In genomic region chr20:50187403-50188051, GRCh38 we compare ENCODE assay signal across 1 cellular context.
TF ChIP-seq lines count a peak whose summit lies in the region.

No MANE protein-coding gene starts in this region.

TF ChIP-seq in HepG2, 621 proteins besides CTCF, POLR2A, EP300 and RAD21 (continued from another document and continues in another):
- TF ChIP-seq AKNA (CRISPR knock-in tag; IDR thresholded peaks at IDR 0.05; ENCODE audit: borderline replicate concordance) (no peak), MAFG (CRISPR knock-in tag; IDR thresholded peaks at IDR 0.05) (no peak), ZNF773 (CRISPR knock-in tag; IDR thresholded peaks at IDR 0.05; ENCODE audit: borderline replicate concordance) (no peak), ARNT (IDR thresholded peaks at IDR 0.05) (no peak), ZNF567 (CRISPR knock-in tag; IDR thresholded peaks at IDR 0.05; ENCODE audit: borderline replicate concordance) (0 out of 2 replicates have a peak, but pooled peaks have one; percentile 14), E2F5 (CRISPR knock-in tag; conservative IDR thresholded peaks at IDR 0.05) (no peak), ZNF570 (CRISPR knock-in tag; IDR thresholded peaks at IDR 0.05; ENCODE audit: borderline replicate concordance) (no peak), BATF2 (CRISPR knock-in tag; IDR thresholded peaks at IDR 0.05) (no peak), FOXA1 (IDR thresholded peaks at IDR 0.05) (no peak), FOXA1 (CRISPR knock-in tag; IDR thresholded peaks at IDR 0.05) (peak; percentile 48; the same call in 1 of the 2 replicates), ZNF713 (CRISPR knock-in tag; IDR thresholded peaks at IDR 0.05) (no peak), GPN1 (CRISPR knock-in tag; IDR thresholded peaks at IDR 0.05; ENCODE audit: borderline replicate concordance) (no peak), HINFP (CRISPR knock-in tag; IDR thresholded peaks at IDR 0.05; ENCODE audit: low read depth) (0 out of 2 replicates have a peak, but pooled peaks have one; percentile 3), ZNF746 (CRISPR knock-in tag; IDR thresholded peaks at IDR 0.05) (peak; percentile 72; the same call in 1 of the 2 replicates), MBNL3 (CRISPR knock-in tag; conservative IDR thresholded peaks at IDR 0.05) (no peak), ZNF770 (CRISPR knock-in tag; IDR thresholded peaks at IDR 0.05) (no peak), ZNF501 (CRISPR knock-in tag; IDR thresholded peaks at IDR 0.05) (no peak), GTF3A (CRISPR knock-in tag; conservative IDR thresholded peaks at IDR 0.05) (no peak), ZSCAN30 (CRISPR knock-in tag; IDR thresholded peaks at IDR 0.05) (no peak), ZBTB42 (CRISPR knock-in tag; IDR thresholded peaks at IDR 0.05) (no peak), TSC22D2 (CRISPR knock-in tag; IDR thresholded peaks at IDR 0.05; ENCODE audit: borderline replicate concordance) (no peak), ZBTB43 (CRISPR knock-in tag; conservative IDR thresholded peaks at IDR 0.05) (0 out of 2 replicates have a peak, but pooled peaks have one; percentile 13), CENPT (CRISPR knock-in tag; IDR thresholded peaks at IDR 0.05; ENCODE audit: low read depth) (no peak), TEF (CRISPR knock-in tag; IDR thresholded peaks at IDR 0.05) (0 out of 2 replicates have a peak, but pooled peaks have one; percentile 64), FOXM1 (CRISPR knock-in tag; IDR thresholded peaks at IDR 0.05) (no peak), MIER3 (CRISPR knock-in tag; IDR thresholded peaks at IDR 0.05; ENCODE audit: borderline replicate concordance) (peak; percentile 12; the same call in 1 of the 2 replicates), ZNF296 (CRISPR knock-in tag; conservative IDR thresholded peaks at IDR 0.05) (no peak; the same call in 1 of the 2 replicates), ZNF776 (CRISPR knock-in tag; IDR thresholded peaks at IDR 0.05) (no peak), NAIF1 (CRISPR knock-in tag; IDR thresholded peaks at IDR 0.05; ENCODE audit: borderline replicate concordance) (no peak), ARNTL (CRISPR knock-in tag; IDR thresholded peaks at IDR 0.05) (no peak), CBFB (CRISPR knock-in tag; IDR thresholded peaks at IDR 0.05) (no peak; the same call in 1 of the 2 replicates), ATF4 (CRISPR knock-in tag; IDR thresholded peaks at IDR 0.05) (peak in 1 of 2 experiments; percentile 89; a peak in 2 of 4 replicates), KLF12 (CRISPR knock-in tag; IDR thresholded peaks at IDR 0.05; ENCODE audit: borderline replicate concordance) (no peak), SNRNP70 (IDR thresholded peaks at IDR 0.05; ENCODE audit: low read depth, low read length) (no peak), TERF1 (CRISPR knock-in tag; IDR thresholded peaks at IDR 0.05) (0 out of 2 replicates have a peak, but pooled peaks have one; percentile 67), ZBTB26 (CRISPR knock-in tag; IDR thresholded peaks at IDR 0.05; ENCODE audit: borderline replicate concordance) (no peak), ZNF883 (CRISPR knock-in tag; IDR thresholded peaks at IDR 0.05; ENCODE audit: not compliant biosample characterization) (no peak), ZNF792 (CRISPR knock-in tag; IDR thresholded peaks at IDR 0.05) (no peak), XBP1 (CRISPR knock-in tag; IDR thresholded peaks at IDR 0.05) (no peak), ZNF230 (CRISPR knock-in tag; IDR thresholded peaks at IDR 0.05) (no peak), ZNF17 (CRISPR knock-in tag; IDR thresholded peaks at IDR 0.05) (no peak), PAWR (CRISPR knock-in tag; IDR thresholded peaks at IDR 0.05; ENCODE audit: borderline replicate concordance) (no peak), PHF8 (CRISPR knock-in tag; IDR thresholded peaks at IDR 0.05) (no peak), ZBTB1 (CRISPR knock-in tag; IDR thresholded peaks at IDR 0.05; ENCODE audit: borderline replicate concordance) (no peak), ZNF546 (CRISPR knock-in tag; conservative IDR thresholded peaks at IDR 0.05) (no peak), IKZF1 (IDR thresholded peaks at IDR 0.05) (no peak), FLYWCH1 (CRISPR knock-in tag; IDR thresholded peaks at IDR 0.05) (no peak), HDAC6 (IDR thresholded peaks at IDR 0.05; ENCODE audit: low read depth, low read length) (no peak), ZNF263 (CRISPR knock-in tag; IDR thresholded peaks at IDR 0.05) (no peak), MXD4 (CRISPR knock-in tag; IDR thresholded peaks at IDR 0.05) (no peak), SATB2 (CRISPR knock-in tag; IDR thresholded peaks at IDR 0.05) (no peak), PITX1 (CRISPR knock-in tag; IDR thresholded peaks at IDR 0.05) (peak; percentile 16; the same call in 1 of the 2 replicates), ZNF138 (CRISPR knock-in tag; IDR thresholded peaks at IDR 0.05; ENCODE audit: low read depth) (no peak), KDM2A (CRISPR knock-in tag; IDR thresholded peaks at IDR 0.05; ENCODE audit: borderline replicate concordance, low read depth) (peak; percentile 57; the same call in 1 of the 2 replicates), ZNF670 (CRISPR knock-in tag; IDR thresholded peaks at IDR 0.05; ENCODE audit: borderline replicate concordance) (no peak), SIX1 (CRISPR knock-in tag; IDR thresholded peaks at IDR 0.05; ENCODE audit: borderline replicate concordance) (no peak), SETDB1 (CRISPR knock-in tag; IDR thresholded peaks at IDR 0.05; ENCODE audit: borderline replicate concordance) (no peak), PAX8 (CRISPR knock-in tag; IDR thresholded peaks at IDR 0.05; ENCODE audit: borderline replicate concordance) (no peak), ELF3 (CRISPR knock-in tag; IDR thresholded peaks at IDR 0.05) (peak; percentile 35; the same call in 1 of the 2 replicates)
